8 cellular contexts compared by ENCODE assay signal in genomic region chr17:45052052-45052772, GRCh38. TPM values are rescaled to one million over a fixed set of nuclear protein-coding genes. Genes with fewer than 3 reads are reported as not detected.
DNase-seq lines count a peak whose midpoint lies in the region; ATAC-seq and TF ChIP-seq lines count a peak whose summit lies in the region.

No MANE protein-coding gene starts in this region.

- peak overlapping the region; percentile 64 for H3K4me3 ChIP-seq in HUES6 (ENCODE audit: low read depth, low read length)
- peak overlapping the region; percentile 34 to 60 for H3K4me3 ChIP-seq in right atrium auricular region
- peak overlapping the region; percentile 42 to 69 (median 60) for H3K4me3 ChIP-seq in sigmoid colon

- no peaks in the 10 kb centered on the region for H3K9me3 Mint-ChIP-seq in activated naive CD8-positive, alpha-beta T cell (ENCODE audit: low read depth)

- H3K4me1 ChIP-seq in HUES6 (ENCODE audit: control insufficient read depth, insufficient read depth, low read length): no peaks in the 10 kb centered on the region
- H3K4me1 ChIP-seq in right atrium auricular region: peaks cover 0 to 20% of the 10 kb centered on the region in 2 donors
- peaks cover 0 to 30% (median 17%) of the 10 kb centered on the region in 4 donors for H3K4me1 ChIP-seq in sigmoid colon

- CTCF ChIA-PET in RWPE1 (lab: Yijun Ruan, JAX): interaction anchor here (0.6 kb wide), 1 partner anchor 24 kb away, joined by 5 read pairs; no protein-coding TSS in a partner anchor

- intact Hi-C loops in sigmoid colon (cut with DNase I): loop anchor here (5.0 kb wide), 2 partner anchors 40 to 85 kb away; partner anchors contain the start of gene C1QL1

- peak overlapping the region; percentile 68; the same call in 1 of the 2 replicates for H3K27ac ChIP-seq in HUES6 (ENCODE audit: low read depth, low read length)
- peak overlapping the region; percentile 99 for H3K27ac ChIP-seq in RWPE1
- H3K27ac ChIP-seq in right atrium auricular region: peak overlapping the region; percentile 71 to 82
- H3K27ac ChIP-seq in sigmoid colon: peak overlapping the region; percentile 82 to 95 (median 87)

- no peak for TF ChIP-seq CTCF in RWPE1 (conservative IDR thresholded peaks at IDR 0.05; ENCODE audit: low read depth)
- TF ChIP-seq CTCF in right atrium auricular region (IDR thresholded peaks at IDR 0.05): no peak
- TF ChIP-seq CTCF in sigmoid colon (IDR thresholded peaks at IDR 0.05): no peak

- peak overlapping the region; percentile 81 for H3K9ac ChIP-seq in HUES6 (ENCODE audit: low read length)

- no peaks in the 10 kb centered on the region for H3K9me3 ChIP-seq in HUES6 (ENCODE audit: control insufficient read depth, insufficient read depth, low read depth, low read length)
- H3K9me3 ChIP-seq in right atrium auricular region: no peaks in the 10 kb centered on the region
- H3K9me3 ChIP-seq in sigmoid colon: no peaks in the 10 kb centered on the region

- H3K36me3 Mint-ChIP-seq in activated naive CD8-positive, alpha-beta T cell: no peaks in the 10 kb centered on the region

- peak; percentile 34 to 58 for TF ChIP-seq POLR2A in sigmoid colon (IDR thresholded peaks at IDR 0.05)

- DNase-seq in CD1c-positive myeloid dendritic cell (ENCODE audit: extremely low spot score) (peak; percentile 18), RWPE1 (ENCODE audit: low spot score) (no peak), right atrium auricular region (ENCODE audit: low spot score) (no peak), sigmoid colon (peak; percentile 80)

- H3K36me3 ChIP-seq in HUES6 (ENCODE audit: control insufficient read depth, insufficient read depth, low read length) (no peaks in the 10 kb centered on the region), right atrium auricular region (no peaks in the 10 kb centered on the region), sigmoid colon (no peaks in the 10 kb centered on the region)

- H3K27ac Mint-ChIP-seq in activated naive CD8-positive, alpha-beta T cell: peak overlapping the region; percentile 90

- ATAC-seq in HG02981 (IDR thresholded peaks at IDR 0.05; ENCODE audit: unreplicated experiment) (no peak), HG03108 (IDR thresholded peaks at IDR 0.05; ENCODE audit: unreplicated experiment) (no peak)

- POLR2A ChIA-PET in RWPE1 (lab: Yijun Ruan, JAX; ENCODE audit: low non-redundant PET): interaction anchor here (1.4 kb wide), 1 partner anchor 9 kb away, joined by 9 read pairs; the partner anchor contains the start of gene NMT1

- H3K4me3 Mint-ChIP-seq in activated naive CD8-positive, alpha-beta T cell: peak overlapping the region; percentile 89

- H3K4me1 Mint-ChIP-seq in activated naive CD8-positive, alpha-beta T cell (ENCODE audit: low read depth): peaks cover 35% of the 10 kb centered on the region

- 12 to 14% methylated on average over 36 of the region's 36 CpGs for WGBS in sigmoid colon, 2 donors

- H3K27me3 ChIP-seq in HUES6 (ENCODE audit: control insufficient read depth, insufficient read depth, low read length): no peaks in the 10 kb centered on the region
- H3K27me3 ChIP-seq in right atrium auricular region: no peaks in the 10 kb centered on the region
- H3K27me3 ChIP-seq in sigmoid colon: no peaks in the 10 kb centered on the region

- no peaks in the 10 kb centered on the region for H3K27me3 Mint-ChIP-seq in activated naive CD8-positive, alpha-beta T cell

- TF ChIP-seq EP300 in sigmoid colon (IDR thresholded peaks at IDR 0.05): no peak

RNA-seq across cellular contexts. Expression of gene DCAKD, which starts 0.8 kb away (rescaled TPM):
- total RNA-seq in right atrium auricular region (10 to 100 TPM; 37.3 to 46.1 TPM), sigmoid colon (10 to 100 TPM; 25.2 to 46.0 (median 31.9) TPM)
- polyA plus RNA-seq in sigmoid colon: 10 to 100 TPM in 1 of 3 donors, 1 to 10 TPM in 2; 5.1 to 14.7 (median 7.8) TPM

RNA-seq across cellular contexts. Expression of gene NMT1, which starts 8.9 kb away (rescaled TPM):
- total RNA-seq in right atrium auricular region (10 to 100 TPM; 44.6 to 52.7 TPM), sigmoid colon (10 to 100 TPM; 41.0 to 59.2 (median 55.6) TPM)
- 10 to 100 TPM; 13.2 to 38.4 (median 15.3) TPM for polyA plus RNA-seq in sigmoid colon

Comparison
In these comparisons a context has a peak if more than half of its experiments do, and no peak if none do; other contexts are left out.
1. DNase-seq: peak in CD1c-positive myeloid dendritic cell (single experiment) and sigmoid colon (single experiment); none in RWPE1 (single experiment) and right atrium auricular region (single experiment).
2. Peak in every context shown above with its lines, with median percentiles within 50 percentile points of each other: H3K27ac ChIP-seq and H3K4me3 ChIP-seq.